4 cellular contexts compared by ENCODE assay signal in the genomic region with DNA sequence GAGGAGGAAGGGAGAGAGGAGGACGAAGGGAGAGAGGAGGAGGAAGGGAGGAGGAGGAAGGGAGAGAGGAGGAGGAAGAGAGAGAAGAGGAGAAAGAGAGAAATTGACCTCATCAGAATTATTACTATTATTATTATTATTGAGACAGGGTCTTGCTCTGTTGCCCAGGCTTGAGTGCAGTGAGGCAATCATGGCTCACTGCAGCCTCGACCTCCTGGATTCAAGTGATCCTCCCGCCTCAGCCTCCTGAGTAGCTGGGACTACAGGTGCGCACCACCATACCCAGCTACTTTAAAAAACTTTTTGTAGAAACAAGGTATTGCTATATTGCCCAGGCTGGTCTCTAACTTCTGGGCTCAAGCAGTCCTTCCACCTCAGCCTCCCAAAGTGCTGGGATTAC. TPM values are rescaled to one million over a fixed set of nuclear protein-coding genes. Genes with fewer than 3 reads are reported as not detected.
"Had no signal": no experiment of that assay in that cellular context is flagged by ENCODE, and none has a peak within 500 bp of the region (broad histone marks: within the 10 kb centered on the region; RNA-seq: fewer than 3 reads in every experiment).

No MANE protein-coding gene starts in this region.

RNA-seq across cellular contexts. Expression of a gene that starts 39.2 kb away (rescaled TPM):
- total RNA-seq: M059J, PC-3, Right ventricle myocardium superior, SJSA1 had no signal
